In genomic region chr1:174075245-174075692, GRCh38 we compare ENCODE assay signal across 15 cellular contexts. TPM values are rescaled to one million over a fixed set of nuclear protein-coding genes. Genes with fewer than 3 reads are reported as not detected.
DNase-seq lines count a peak whose midpoint lies in the region; ATAC-seq and TF ChIP-seq lines count a peak whose summit lies in the region.
"Had no signal": no experiment of that assay in that cellular context is flagged by ENCODE, and none has a peak within 500 bp of the region (broad histone marks: within the 10 kb centered on the region; RNA-seq: fewer than 3 reads in every experiment).

No MANE protein-coding gene starts in this region.

- H3K36me3 ChIP-seq in left ventricle myocardium inferior (no peaks in the 10 kb centered on the region), heart left ventricle (no peaks in the 10 kb centered on the region), SK-N-MC (ENCODE audit: insufficient read depth, low read length) (no peaks in the 10 kb centered on the region)

- H3K9ac ChIP-seq in SK-N-MC (ENCODE audit: insufficient read length) = peak overlapping the region; percentile 54

- intact Hi-C loops in left ventricle myocardium inferior (cut with micrococcal nuclease) = loop anchor here (10.0 kb wide), 1 partner anchor 90 kb away; no protein-coding TSS in a partner anchor
- intact Hi-C loops in heart left ventricle (cut with DNase I) = loop anchor here in 4 of 10 donors (10.0 kb wide), 4 partner anchors 90 to 650 kb away; no protein-coding TSS in a partner anchor

- H3K27ac ChIP-seq in left ventricle myocardium inferior (replicated peaks) = no peak overlapping the region
- H3K27ac ChIP-seq in heart left ventricle = no peak overlapping the region
- peak overlapping the region; percentile 65 for H3K27ac ChIP-seq in SK-N-MC

- 43 to 52% (median 47%) methylated on average over 2 of the region's 2 CpGs for WGBS in heart left ventricle, 4 donors

- ATAC-seq in heart left ventricle (no peak), GM21717 (IDR thresholded peaks at IDR 0.05; ENCODE audit: unreplicated experiment) (no peak), GM19463 (IDR thresholded peaks at IDR 0.05; ENCODE audit: unreplicated experiment) (no peak)

- H3K4me1 ChIP-seq in left ventricle myocardium inferior (no peaks in the 10 kb centered on the region), heart left ventricle (peaks cover 0 to 2% (median 0%) of the 10 kb centered on the region in 12 donors)

- no peaks in the 10 kb centered on the region for H3K9me3 ChIP-seq in left ventricle myocardium inferior (replicated peaks)
- H3K9me3 ChIP-seq in heart left ventricle = no peaks in the 10 kb centered on the region
- no peaks in the 10 kb centered on the region for H3K9me3 ChIP-seq in SK-N-MC (ENCODE audit: low read depth, low read length)

- H3K4me3 ChIP-seq in left ventricle myocardium inferior = peak overlapping the region; percentile 10
- no peak overlapping the region for H3K4me3 ChIP-seq in heart left ventricle
- H3K4me3 ChIP-seq in SK-N-MC = peak overlapping the region; percentile 39; the same call in 1 of the 2 replicates
- H3K4me3 ChIP-seq in epithelial cell of esophagus (ENCODE audit: low read length) = no peak overlapping the region

- DNase-seq in left ventricle myocardium inferior (no peak), heart left ventricle (no peak), SK-N-MC (ENCODE audit: low read depth, low spot score) (no peak), epithelial cell of esophagus (ENCODE audit: low read depth) (no peak), mucosa of gallbladder (ENCODE audit: low spot score) (no peak), NK-92 (lab: John Stamatoyannopoulos, UW; ENCODE audit: unreplicated experiment) (no peak)
- DNase-seq: Calu3, DND-41, GDM1, NCI-H1092, NCI-H1694, NCI-H2107, NCI-H526 treated with DMSO at 0.1 percent for 48 hours had no signal

- TF ChIP-seq CTCF in left ventricle myocardium inferior (IDR thresholded peaks at IDR 0.05; ENCODE audit: borderline replicate concordance) (no peak), heart left ventricle (IDR thresholded peaks at IDR 0.05) (no peak), epithelial cell of esophagus (IDR thresholded peaks at IDR 0.05; ENCODE audit: insufficient read depth, low read depth, low read length, missing control alignments) (peak; percentile 1)

- TF ChIP-seq POLR2A in heart left ventricle (IDR thresholded peaks at IDR 0.05) = no peak

- H3K27me3 ChIP-seq in left ventricle myocardium inferior (ENCODE audit: low read depth) (no peaks in the 10 kb centered on the region), heart left ventricle (no peaks in the 10 kb centered on the region)

RNA-seq across cellular contexts. Expression of gene RC3H1, which starts 53.1 kb away (rescaled TPM):
- total RNA-seq in left ventricle myocardium inferior (19.1 TPM), heart left ventricle (10 to 100 TPM; 14.7 to 32.0 (median 25.5) TPM), mucosa of gallbladder (35.0 TPM)
- polyA plus RNA-seq in heart left ventricle = 1 to 10 TPM; 3.8 to 4.6 TPM

Comparison
In these comparisons a context has a peak if more than half of its experiments do, and no peak if none do; other contexts are left out.
1. H3K4me3 ChIP-seq: peak in left ventricle myocardium inferior (single experiment) and SK-N-MC (single experiment); none in heart left ventricle (0 of 12) and epithelial cell of esophagus (single experiment).